In the genomic region with DNA sequence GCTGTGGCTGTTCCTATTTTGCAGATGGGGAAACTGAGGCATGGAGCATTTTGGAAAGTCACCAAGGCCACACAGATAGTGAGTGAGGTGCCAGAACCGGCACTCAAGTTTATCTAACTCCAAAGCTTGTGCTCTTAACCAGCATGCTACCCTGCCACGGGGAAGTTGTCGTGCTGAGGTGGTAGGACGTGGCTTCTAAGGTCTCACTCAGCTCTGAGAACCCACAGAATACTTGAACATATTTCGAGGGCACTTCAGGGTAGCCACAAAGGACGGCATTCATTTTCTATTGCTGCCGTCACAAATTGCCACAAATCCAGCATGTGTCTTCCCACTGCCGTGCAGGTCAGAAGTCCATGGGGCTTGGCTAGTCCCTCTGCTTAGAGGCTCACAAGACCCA, we compare ENCODE assay signal across 17 cellular contexts.
A peak's percentile ranks its signal among the peaks of the same experiment; 100 is the strongest.
DNase-seq lines count a peak whose midpoint lies in the region; ATAC-seq and TF ChIP-seq lines count a peak whose summit lies in the region.
"Had no signal": no experiment of that assay in that cellular context is flagged by ENCODE, and none has a peak within 500 bp of the region (broad histone marks: within the 10 kb centered on the region; RNA-seq: fewer than 3 reads in every experiment).

No MANE protein-coding gene starts in this region.

- H3K9me3 ChIP-seq in left lung (no peaks in the 10 kb centered on the region), upper lobe of right lung (no peaks in the 10 kb centered on the region)
- H3K9me3 ChIP-seq: A549, Caco-2 had no signal

- intact Hi-C loops in left lung (cut with DNase I) (no loop called here), upper lobe of right lung (cut with DNase I) (no loop called here), left colon (cut with DNase I, micrococcal nuclease) (no loop called here)

- TF ChIP-seq CTCF in left lung (IDR thresholded peaks at IDR 0.05) (no peak), upper lobe of right lung (IDR thresholded peaks at IDR 0.05) (no peak)

- in situ Hi-C loops in SK-MEL-5 (cut with HindIII; ENCODE audit: low pct_unique_long_range_greater_than_20kb, low sequenced_read_pairs), result no loop called here

- H3K27ac ChIP-seq in left lung (no peak overlapping the region), upper lobe of right lung (no peak overlapping the region)
- H3K27ac ChIP-seq: 22Rv1; A549; BLaER1 treated with 17β-estradiol and CSF1 and Interleukin-3, amounts not matched to agents 10 nM and 100 nM; C4-2B had no signal

- H3K27me3 ChIP-seq in left lung, result peaks cover 0 to 20% of the 10 kb centered on the region in 2 donors
- peaks cover 8% of the 10 kb centered on the region for H3K27me3 ChIP-seq in upper lobe of right lung
- H3K27me3 ChIP-seq: BLaER1 treated with 17β-estradiol and CSF1 and Interleukin-3, amounts not matched to agents 10 nM and 100 nM had no signal

- ATAC-seq in left lung (peak; percentile 88), upper lobe of right lung (peak; percentile 70), left colon (no peak)
- ATAC-seq: A549; CD8-positive, alpha-beta T cell had no signal

- H3K4me1 ChIP-seq in left lung (no peaks in the 10 kb centered on the region), upper lobe of right lung (no peaks in the 10 kb centered on the region)
- H3K4me1 ChIP-seq: A549, Caco-2 had no signal

- DNase-seq in DMS79 (lab: John Stamatoyannopoulos, UW) (peak; percentile 96), SK-MEL-5 (ENCODE audit: low read depth, low spot score) (peak; percentile 6), left lung (no peak), upper lobe of right lung (no peak), NCI-H2171 treated with DMSO at 0.1 percent for 48 hours (lab: John Stamatoyannopoulos, UW) (no peak), left colon (no peak), NCI-H2227 (lab: John Stamatoyannopoulos, UW; ENCODE audit: unreplicated experiment) (no peak)
- DNase-seq: AML-193; Caco-2; Calu3; CD4-positive, alpha-beta T cell; CD8-positive, alpha-beta T cell; GF-D8 had no signal

- no peak overlapping the region for H3K4me3 ChIP-seq in left lung
- no peak overlapping the region for H3K4me3 ChIP-seq in upper lobe of right lung
- H3K4me3 ChIP-seq: A549; BLaER1 treated with 17β-estradiol and CSF1 and Interleukin-3, amounts not matched to agents 10 nM and 100 nM had no signal

- H3K36me3 ChIP-seq in left lung (no peaks in the 10 kb centered on the region), upper lobe of right lung (no peaks in the 10 kb centered on the region)
- H3K36me3 ChIP-seq: BLaER1 treated with 17β-estradiol and CSF1 and Interleukin-3, amounts not matched to agents 10 nM and 100 nM had no signal

Comparison
In these comparisons a context has a peak if more than half of its experiments do, and no peak if none do; other contexts are left out.
1. DNase-seq: peak in DMS79 (single experiment) and SK-MEL-5 (single experiment); none in left lung (0 of 2), upper lobe of right lung (single experiment), NCI-H2171 treated with DMSO at 0.1 percent for 48 hours (single experiment), left colon (0 of 2) and NCI-H2227 (single experiment).